In the genomic region with DNA sequence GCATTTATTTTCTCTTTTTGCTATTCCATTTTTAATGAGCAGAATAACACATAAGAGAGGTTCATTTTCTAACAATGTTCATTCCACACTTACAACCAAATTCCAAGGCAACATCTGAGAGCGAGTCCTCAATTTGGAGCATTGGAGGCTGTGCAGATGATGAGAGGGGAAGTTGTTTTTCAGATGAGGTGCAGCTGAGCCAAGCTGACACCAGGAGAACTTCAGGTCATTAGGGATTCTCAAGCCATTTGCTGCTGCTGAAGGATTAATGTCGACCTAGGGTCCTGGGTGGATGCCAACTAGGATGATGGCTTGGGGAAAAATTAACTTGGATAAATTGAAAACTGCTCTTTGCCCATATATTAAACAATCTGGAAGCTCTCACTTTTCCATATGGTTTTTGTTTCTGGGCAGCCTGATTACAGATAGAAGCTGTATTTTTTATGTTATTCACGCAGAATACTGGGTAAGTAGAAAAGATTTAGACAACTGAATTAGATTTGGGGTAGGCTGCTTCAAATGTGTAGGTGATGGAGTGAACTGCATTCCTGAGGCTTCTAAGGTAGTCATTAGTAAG, we compare ENCODE assay signal across 14 cellular contexts.
"Had no signal": no experiment of that assay in that cellular context is flagged by ENCODE, and none has a peak within 500 bp of the region (broad histone marks: within the 10 kb centered on the region; RNA-seq: fewer than 3 reads in every experiment).

No MANE protein-coding gene starts in this region.

- H3K4me3 ChIP-seq: left lung, right lobe of liver, smooth muscle cell had no signal

- H3K27me3 ChIP-seq: heart left ventricle, left lung, right lobe of liver had no signal

- H3K9me3 ChIP-seq: heart left ventricle, left lung, right lobe of liver had no signal

- H3K27ac ChIP-seq: left lung, right lobe of liver had no signal

- H3K36me3 ChIP-seq: heart left ventricle, left lung, right lobe of liver had no signal

- H3K4me2 ChIP-seq: smooth muscle cell had no signal

- DNase-seq: activated CD4-positive, alpha-beta T cell treated with anti-CD3 and anti-CD28 coated beads, Interleukin-2, amount 50 U/mL, for 1 hour; activated naive CD8-positive, alpha-beta T cell treated with anti-CD3 and anti-CD28 coated beads for 36 hours; amygdala; effector memory CD4-positive, alpha-beta T cell; heart left ventricle; left lung; mesenchymal stem cell; nephron progenitor cell; occipital lobe; right lobe of liver; stimulated activated naive CD8-positive, alpha-beta T cell treated with anti-CD3 and anti-CD28 coated beads, Interleukin-15, Interleukin-2, amounts not matched to agents 100 U/mL and 50 U/mL, for 24 hours; T-cell; T-helper 9 cell had no signal

- ATAC-seq: left lung; right lobe of liver; stimulated activated naive CD8-positive, alpha-beta T cell treated with anti-CD3 and anti-CD28 coated beads, Interleukin-15, Interleukin-2, amounts not matched to agents 100 U/mL and 50 U/mL, for 24 hours; T-cell had no signal

- H3K4me1 ChIP-seq: left lung, right lobe of liver had no signal
